In the genomic region with DNA sequence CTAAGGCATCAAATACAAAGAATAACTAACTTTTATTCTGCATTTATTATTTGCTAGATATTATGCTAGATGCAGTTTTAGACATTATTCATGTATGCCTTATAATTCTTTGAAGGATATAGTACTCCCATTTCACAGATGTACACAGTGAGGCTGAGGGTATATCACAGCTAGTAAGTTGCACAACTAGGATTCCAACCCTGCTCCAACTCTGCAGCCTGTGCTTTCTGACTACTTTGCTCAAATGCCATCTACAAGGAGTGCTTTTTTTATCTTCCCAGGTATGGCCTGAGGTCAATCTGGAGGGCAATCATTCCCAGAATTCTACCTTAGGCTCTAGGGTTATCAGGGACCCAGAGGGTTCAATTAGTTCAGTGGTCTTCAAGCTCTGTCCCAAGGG, we compare ENCODE assay signal across 1 cellular context.
A peak's percentile ranks its signal among the peaks of the same experiment; 100 is the strongest.
TF ChIP-seq lines count a peak whose summit lies in the region.

No MANE protein-coding gene starts in this region.

TF ChIP-seq in GM23338, 12 proteins besides CTCF, POLR2A, EP300 and RAD21:
- TF ChIP-seq EZH2phosphoT487 (IDR thresholded peaks at IDR 0.05; ENCODE audit: unreplicated experiment) (peak; percentile 57), ZNF114 (CRISPR knock-in tag; IDR thresholded peaks at IDR 0.05) (no peak)
